Comparison of ENCODE assay signal across 26 cellular contexts in the genomic region with DNA sequence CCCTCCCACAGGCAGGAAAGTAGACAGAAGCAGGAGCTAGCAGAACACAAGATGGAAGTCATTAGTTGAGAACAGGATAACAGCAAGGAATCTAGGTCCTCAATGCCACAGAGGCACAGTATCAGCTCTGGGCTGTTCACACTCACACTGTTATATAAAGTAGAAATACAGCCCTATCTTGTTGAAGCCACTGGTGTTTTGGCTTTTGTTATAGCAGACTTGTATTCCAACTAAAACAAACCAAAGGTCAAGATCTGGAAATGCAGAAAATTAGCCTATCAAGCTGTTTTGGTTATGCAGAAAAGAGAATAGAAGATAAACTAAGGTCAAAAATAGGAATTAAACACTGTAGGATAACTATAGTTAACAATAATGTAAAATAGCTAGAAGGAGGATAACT. TPM values are rescaled to one million over a fixed set of nuclear protein-coding genes. Genes with fewer than 3 reads are reported as not detected.
"Had no signal": no experiment of that assay in that cellular context is flagged by ENCODE, and none has a peak within 500 bp of the region (broad histone marks: within the 10 kb centered on the region; RNA-seq: fewer than 3 reads in every experiment).

No MANE protein-coding gene starts in this region.

- ATAC-seq: effector memory CD8-positive, alpha-beta T cell; esophagus mucosa; gastrocnemius medialis; heart right ventricle; left cardiac atrium; lower lobe of right lung; mucosa of descending colon had no signal

- H3K27ac ChIP-seq: colonic mucosa, epithelial cell of prostate, esophagus squamous epithelium, gastrocnemius medialis, heart right ventricle, left ventricle myocardium inferior, lower lobe of right lung had no signal

- H3K4me3 ChIP-seq: colonic mucosa, esophagus squamous epithelium, gastrocnemius medialis, heart right ventricle, left ventricle myocardium inferior, lower lobe of right lung, mucosa of descending colon had no signal

- H3K4me1 ChIP-seq: colonic mucosa, esophagus squamous epithelium, gastrocnemius medialis, heart right ventricle, left ventricle myocardium inferior, lower lobe of right lung had no signal

- H3K36me3 ChIP-seq: colonic mucosa, esophagus squamous epithelium, gastrocnemius medialis, heart right ventricle, left ventricle myocardium inferior, lower lobe of right lung had no signal

- DNase-seq: colonic mucosa; cortex of kidney; effector CD8-positive, alpha-beta T cell; effector memory CD8-positive, alpha-beta T cell; endodermal cell; erythroblast; esophagus squamous epithelium; foreskin fibroblast; foreskin melanocyte; gastrocnemius medialis; glutamatergic neuron; head of caudate nucleus; heart right ventricle; hippocampal formation; left cardiac atrium; left ventricle myocardium inferior; lower lobe of right lung; mesenchymal stem cell; mucosa of descending colon; naive B cell had no signal

- H3K27me3 ChIP-seq: colonic mucosa, esophagus squamous epithelium, gastrocnemius medialis, heart right ventricle had no signal

- FAIRE-seq: endometrium, islet of Langerhans, keratinocyte had no signal

- H3K9me3 ChIP-seq: colonic mucosa, esophagus squamous epithelium, gastrocnemius medialis, heart right ventricle, left ventricle myocardium inferior, lower lobe of right lung, mucosa of descending colon had no signal

RNA-seq across cellular contexts. Expression of gene L3MBTL4, which starts 37.5 kb away (rescaled TPM):
- total RNA-seq: myocyte had no signal
